23 cellular contexts compared by ENCODE assay signal in the genomic region with DNA sequence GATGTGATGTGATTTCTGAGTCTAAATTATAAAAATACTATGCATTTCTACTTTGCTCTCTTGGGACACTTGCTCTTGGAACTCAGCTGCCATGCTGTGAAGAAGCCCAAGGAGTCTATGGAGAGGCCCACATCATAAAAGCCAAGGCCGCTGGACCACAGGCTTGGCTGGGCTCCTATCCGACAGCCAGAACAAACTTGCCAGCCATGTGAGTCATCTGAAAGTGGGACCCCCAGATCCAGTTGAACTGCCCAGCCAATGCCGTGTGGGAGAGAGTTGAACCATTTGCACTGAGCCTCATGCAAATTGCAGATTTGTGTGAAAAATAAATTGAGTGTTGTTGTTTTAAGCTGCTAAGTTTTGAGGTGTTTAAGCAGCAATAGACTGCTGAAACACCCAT.
DNase-seq lines count a peak whose midpoint lies in the region; ATAC-seq and TF ChIP-seq lines count a peak whose summit lies in the region.
"Had no signal": no experiment of that assay in that cellular context is flagged by ENCODE, and none has a peak within 500 bp of the region (broad histone marks: within the 10 kb centered on the region; RNA-seq: fewer than 3 reads in every experiment).

No MANE protein-coding gene starts in this region.

- H3K36me3 ChIP-seq in mesendoderm (ENCODE audit: control insufficient read depth, insufficient read depth, low read length) (no peaks in the 10 kb centered on the region), H7 (replicated peaks; ENCODE audit: control insufficient read depth, insufficient read depth, low read length) (no peaks in the 10 kb centered on the region), aorta (ENCODE audit: control insufficient read depth in 1 of 2, insufficient read depth in 2 of 2, low read length in 1 of 2) (no peaks in the 10 kb centered on the region)
- H3K36me3 ChIP-seq: BE2C, BLaER1 had no signal

- no peak overlapping the region for H4K5ac ChIP-seq in mesendoderm (ENCODE audit: low read length)

- H3K9ac ChIP-seq in mesendoderm (ENCODE audit: low read length) = no peak overlapping the region
- H3K9ac ChIP-seq: BLaER1 had no signal

- DNase-seq in epithelial cell of prostate (ENCODE audit: low read depth, low spot score) (no peak), mesendoderm (no peak), osteocyte (ENCODE audit: extremely low spot score, unreplicated experiment) (peak; percentile 64), H7 (no peak), aorta (no peak)
- DNase-seq in activated CD4-positive, alpha-beta T cell treated with anti-CD3 and anti-CD28 coated beads for 36 hours = no peak
- DNase-seq: 8988T; ACHN; BE2C; C1 segment of cervical spinal cord; CD4-positive, alpha-beta memory T cell; CD4-positive, CD25-positive, alpha-beta regulatory T cell; CD8-positive, alpha-beta memory T cell; COR-L47; DMS 273 treated with DMSO at 0.1 percent for 48 hours; DMS153; DMS79; DND-41; EL; GDM1 had no signal

- H3K27ac ChIP-seq in epithelial cell of prostate (peak overlapping the region; percentile 62), mesendoderm (ENCODE audit: low read depth, low read length) (no peak overlapping the region), aorta (ENCODE audit: low read depth in 1 of 2, low read length in 2 of 2) (no peak overlapping the region)
- H3K27ac ChIP-seq: BLaER1 had no signal

- no peak overlapping the region for H3K23ac ChIP-seq in mesendoderm (ENCODE audit: low read length)

- H3K4me1 Mint-ChIP-seq in osteocyte (ENCODE audit: unreplicated experiment) = no peaks in the 10 kb centered on the region
- H3K4me1 Mint-ChIP-seq in activated CD4-positive, alpha-beta T cell treated with anti-CD3 and anti-CD28 coated beads for 36 hours = no peaks in the 10 kb centered on the region
- H3K4me1 Mint-ChIP-seq: CD4-positive, alpha-beta memory T cell; CD8-positive, alpha-beta memory T cell had no signal

- peaks cover 12% of the 10 kb centered on the region for H3K4me1 ChIP-seq in mesendoderm (ENCODE audit: control insufficient read depth, low read depth, low read length)
- H3K4me1 ChIP-seq in aorta (ENCODE audit: control insufficient read depth in 1 of 2, insufficient read depth in 2 of 2, low read length in 2 of 2) = no peaks in the 10 kb centered on the region
- H3K4me1 ChIP-seq: BE2C, BLaER1 had no signal

- no peak for TF ChIP-seq CTCF in osteocyte (IDR thresholded peaks at IDR 0.05)

- H3K4me2 ChIP-seq in mesendoderm (ENCODE audit: low read length) = no peak overlapping the region
- H3K4me2 ChIP-seq: BLaER1 had no signal

- H3K4me3 ChIP-seq in mesendoderm (ENCODE audit: low read length) = no peak overlapping the region
- H3K4me3 ChIP-seq in H7 (ENCODE audit: insufficient read depth, low read depth, low read length) = no peak overlapping the region
- H3K4me3 ChIP-seq in aorta (ENCODE audit: low read length in 2 of 2) = no peak overlapping the region
- H3K4me3 ChIP-seq: BLaER1, GM12878 had no signal

- H3K79me2 ChIP-seq in mesendoderm (ENCODE audit: control insufficient read depth, insufficient read depth, low read length) = no peaks in the 10 kb centered on the region

- peaks cover 31% of the 10 kb centered on the region for H3K27me3 Mint-ChIP-seq in osteocyte (ENCODE audit: unreplicated experiment)
- no peaks in the 10 kb centered on the region for H3K27me3 Mint-ChIP-seq in activated CD4-positive, alpha-beta T cell treated with anti-CD3 and anti-CD28 coated beads for 36 hours

- no peaks in the 10 kb centered on the region for H3K27me3 ChIP-seq in mesendoderm (ENCODE audit: insufficient read depth, low read length, poor library complexity)
- no peaks in the 10 kb centered on the region for H3K27me3 ChIP-seq in H7 (ENCODE audit: control insufficient read depth, insufficient read depth, low read length)
- no peaks in the 10 kb centered on the region for H3K27me3 ChIP-seq in aorta (ENCODE audit: control insufficient read depth in 1 of 2, insufficient read depth in 2 of 2, low read length in 1 of 2)
- H3K27me3 ChIP-seq: BE2C, BLaER1 had no signal

- ATAC-seq in activated CD4-positive, alpha-beta T cell treated with anti-CD3 and anti-CD28 coated beads for 36 hours = no peak
- ATAC-seq in aorta (ENCODE audit: low FRiP score) = no peak
- ATAC-seq: GM12878 had no signal

- POLR2A ChIA-PET in activated CD4-positive, alpha-beta T cell treated with anti-CD3 and anti-CD28 coated beads for 36 hours (lab: Charles Lee) = no interaction called here

- no peak overlapping the region for H4K8ac ChIP-seq in mesendoderm (ENCODE audit: low read depth, low read length)

- no peak overlapping the region for H3K27ac Mint-ChIP-seq in osteocyte (ENCODE audit: unreplicated experiment)
- H3K27ac Mint-ChIP-seq in activated CD4-positive, alpha-beta T cell treated with anti-CD3 and anti-CD28 coated beads for 36 hours = no peak overlapping the region
- H3K27ac Mint-ChIP-seq: CD4-positive, alpha-beta memory T cell; CD4-positive, CD25-positive, alpha-beta regulatory T cell; CD8-positive, alpha-beta memory T cell had no signal

- no peak overlapping the region for H2BK120ac ChIP-seq in mesendoderm (ENCODE audit: low read depth, low read length)

- H3K79me1 ChIP-seq in mesendoderm (ENCODE audit: low read length) = no peaks in the 10 kb centered on the region

- no peak overlapping the region for H3K18ac ChIP-seq in mesendoderm (ENCODE audit: low read length)

- H2AK5ac ChIP-seq in mesendoderm (ENCODE audit: low read length) = no peak overlapping the region

- intact Hi-C loops in activated CD4-positive, alpha-beta T cell treated with anti-CD3 and anti-CD28 coated beads for 36 hours (cut with DNase I, micrococcal nuclease) = no loop called here
- intact Hi-C loops in aorta (cut with DNase I) = no loop called here

- peak overlapping the region; percentile 3 for H3K56ac ChIP-seq in mesendoderm (ENCODE audit: low read length)

- H2BK5ac ChIP-seq in mesendoderm (ENCODE audit: low read length) = no peak overlapping the region

- no peak overlapping the region for H3K4me3 Mint-ChIP-seq in osteocyte (ENCODE audit: unreplicated experiment)
- H3K4me3 Mint-ChIP-seq in activated CD4-positive, alpha-beta T cell treated with anti-CD3 and anti-CD28 coated beads for 36 hours = no peak overlapping the region
- H3K4me3 Mint-ChIP-seq: CD14-positive monocyte; CD4-positive, alpha-beta memory T cell; CD4-positive, CD25-positive, alpha-beta regulatory T cell; CD8-positive, alpha-beta memory T cell had no signal

- no peak overlapping the region for H2BK15ac ChIP-seq in mesendoderm (replicated peaks; ENCODE audit: low read depth)

- no peaks in the 10 kb centered on the region for H3K36me3 Mint-ChIP-seq in osteocyte (ENCODE audit: unreplicated experiment)
- H3K36me3 Mint-ChIP-seq in activated CD4-positive, alpha-beta T cell treated with anti-CD3 and anti-CD28 coated beads for 36 hours (ENCODE audit: low read depth) = no peaks in the 10 kb centered on the region

- no CpG with 5 or more reads among the region's 3 CpGs for WGBS in mesendoderm (ENCODE audit: extremely low coverage, insufficient coverage, low lambda C conversion rate)
- 81 to 86% methylated on average over 3 of the region's 3 CpGs for WGBS in aorta, 2 donors

- H3K9me3 Mint-ChIP-seq in osteocyte (ENCODE audit: unreplicated experiment) = no peaks in the 10 kb centered on the region
- H3K9me3 Mint-ChIP-seq in activated CD4-positive, alpha-beta T cell treated with anti-CD3 and anti-CD28 coated beads for 36 hours (ENCODE audit: low read depth) = no peaks in the 10 kb centered on the region
- H3K9me3 Mint-ChIP-seq: CD14-positive monocyte; CD4-positive, alpha-beta memory T cell; CD4-positive, CD25-positive, alpha-beta regulatory T cell; CD8-positive, alpha-beta memory T cell had no signal

- H3K9me3 ChIP-seq in aorta (ENCODE audit: control insufficient read depth, low read length) = no peaks in the 10 kb centered on the region
- H3K9me3 ChIP-seq: BE2C, BLaER1 had no signal

- CTCF ChIA-PET in activated CD4-positive, alpha-beta T cell treated with anti-CD3 and anti-CD28 coated beads for 36 hours (lab: Charles Lee) = no interaction called here

- H3K4ac ChIP-seq in mesendoderm (ENCODE audit: low read depth, low read length) = no peak overlapping the region
